27 cellular contexts compared by ENCODE assay signal in genomic region chr14:96817750-96818666, GRCh38. TPM values are rescaled to one million over a fixed set of nuclear protein-coding genes. Genes with fewer than 3 reads are reported as not detected.
DNase-seq lines count a peak whose midpoint lies in the region; ATAC-seq and TF ChIP-seq lines count a peak whose summit lies in the region.
"Had no signal": no experiment of that assay in that cellular context is flagged by ENCODE, and none has a peak within 500 bp of the region (broad histone marks: within the 10 kb centered on the region; RNA-seq: fewer than 3 reads in every experiment).

No MANE protein-coding gene starts in this region.

- no peak overlapping the region for H3K4me3 Mint-ChIP-seq in osteocyte (ENCODE audit: unreplicated experiment)
- H3K4me3 Mint-ChIP-seq: activated naive CD8-positive, alpha-beta T cell; CD14-positive monocyte; endodermal cell; GM23338 had no signal

- no peak overlapping the region for H2BK120ac ChIP-seq in mesenchymal stem cell (ENCODE audit: low read depth, low read length)

- ATAC-seq in GM18511 (IDR thresholded peaks at IDR 0.05; ENCODE audit: unreplicated experiment): peak; percentile 73
- ATAC-seq in GM21390 (IDR thresholded peaks at IDR 0.05; ENCODE audit: unreplicated experiment): peak; percentile 51
- ATAC-seq in HG03280 (IDR thresholded peaks at IDR 0.05; ENCODE audit: unreplicated experiment): no peak
- ATAC-seq: gastroesophageal sphincter, GM23338, psoas muscle had no signal

- no peak overlapping the region for H2AK5ac ChIP-seq in mesenchymal stem cell (ENCODE audit: low read length, severe bottlenecking)

- no peaks in the 10 kb centered on the region for H3K9me2 ChIP-seq in SK-N-SH

- peaks cover 27% of the 10 kb centered on the region for H3K79me1 ChIP-seq in mesenchymal stem cell (replicated peaks; ENCODE audit: low read length, poor library complexity, severe bottlenecking)

- no peak for DNase-seq in SK-N-SH
- no peak for DNase-seq in mesenchymal stem cell
- DNase-seq in osteocyte (ENCODE audit: extremely low spot score, unreplicated experiment): no peak
- no peak for DNase-seq in DMS 273 treated with DMSO at 0.1 percent for 48 hours (lab: John Stamatoyannopoulos, UW)
- DNase-seq: activated CD4-positive, alpha-beta T cell treated with anti-CD3 and anti-CD28 coated beads for 1 hour; activated effector memory CD4-positive, alpha-beta T cell treated with Interleukin-2 at 50 U/mL for 16 hours; activated T-cell treated with anti-CD3 and anti-CD28 coated beads for 4 hours; anterior cingulate cortex; endodermal cell; esophagus squamous epithelium; hippocampal formation; KBM-7; MG63; NCI-H2081; NCI-H345; NCI-H748 treated with DMSO at 0.1 percent for 48 hours; psoas muscle; stimulated activated naive CD4-positive, alpha-beta T cell; testis had no signal

- H3K79me2 ChIP-seq in SK-N-SH (ENCODE audit: insufficient read depth): peaks cover 94% of the 10 kb centered on the region

- 92% methylated on average over 5 of the region's 5 CpGs for WGBS in SK-N-SH (ENCODE audit: low lambda C conversion rate)
- 95% methylated on average over 4 of the region's 5 CpGs for WGBS in mesenchymal stem cell

- no peak overlapping the region for H3K23ac ChIP-seq in mesenchymal stem cell (ENCODE audit: low read length in 2 of 2)

- POLR2A ChIA-PET in SK-N-SH (lab: Yijun Ruan, JAX): no interaction called here

- no peak overlapping the region for H3K14ac ChIP-seq in mesenchymal stem cell (ENCODE audit: low read length in 2 of 2)

- H3K36me3 ChIP-seq in SK-N-SH (replicated peaks in 1 of 2; ENCODE audit: control insufficient read depth in 1 of 2, insufficient read depth in 2 of 2, low read length in 1 of 2) (no peaks in the 10 kb centered on the region), mesenchymal stem cell (ENCODE audit: control insufficient read depth in 1 of 2, insufficient read depth in 2 of 2, low read depth in 1 of 2, low read length in 2 of 2) (no peaks in the 10 kb centered on the region)
- H3K36me3 ChIP-seq: esophagus squamous epithelium, gastroesophageal sphincter had no signal

- H3K4me3 ChIP-seq in SK-N-SH (ENCODE audit: low read depth in 2 of 2, low read length in 1 of 2) (no peak overlapping the region), mesenchymal stem cell (ENCODE audit: insufficient read depth in 1 of 2, low read depth in 1 of 2, low read length in 2 of 2) (peak overlapping the region in 1 of 2 experiments; percentile 36)
- H3K4me3 ChIP-seq: esophagus squamous epithelium, gastroesophageal sphincter, GM23338, MG63, psoas muscle, SK-N-MC, testis had no signal

- H3K9ac ChIP-seq in SK-N-SH (no peak overlapping the region), mesenchymal stem cell (ENCODE audit: low read length) (no peak overlapping the region)

- no peak for TF ChIP-seq EP300 in SK-N-SH (IDR thresholded peaks at IDR 0.05; ENCODE audit: borderline replicate concordance in 1 of 2, low read depth in 1 of 2, low read length in 1 of 2)

- no peak overlapping the region for H2BK5ac ChIP-seq in mesenchymal stem cell (ENCODE audit: low read depth, low read length, poor library complexity, severe bottlenecking)

- H3K4me2 ChIP-seq in SK-N-SH: peak overlapping the region; percentile 41; the same call in 1 of the 2 replicates
- H3K4me2 ChIP-seq in mesenchymal stem cell (ENCODE audit: low read length, poor library complexity, severe bottlenecking): no peak overlapping the region
- H3K4me2 ChIP-seq: GM23338 had no signal

- H3K18ac ChIP-seq in mesenchymal stem cell (ENCODE audit: low read depth in 1 of 2, low read length in 2 of 2): peak overlapping the region; percentile 12 to 34

- no peak for TF ChIP-seq CTCF in SK-N-SH (IDR thresholded peaks at IDR 0.05)
- TF ChIP-seq CTCF in osteocyte (IDR thresholded peaks at IDR 0.05): no peak

- CTCF ChIA-PET in SK-N-SH (lab: Yijun Ruan, JAX): interaction anchor here (1.3 kb wide), 1 partner anchor 35 kb away, joined by 4 read pairs; no protein-coding TSS in a partner anchor

- no peaks in the 10 kb centered on the region for H3F3A ChIP-seq in SK-N-SH (replicated peaks; ENCODE audit: insufficient read depth)

- H3K27me3 Mint-ChIP-seq in osteocyte (ENCODE audit: unreplicated experiment): no peaks in the 10 kb centered on the region
- H3K27me3 Mint-ChIP-seq: activated naive CD8-positive, alpha-beta T cell had no signal

- H2AFZ ChIP-seq in SK-N-SH (ENCODE audit: low read depth): peak overlapping the region; percentile 62; the same call in 1 of the 2 replicates
- peak overlapping the region; percentile 27 for H2AFZ ChIP-seq in mesenchymal stem cell (ENCODE audit: low read depth, low read length)
- H2AFZ ChIP-seq: GM23338 had no signal

- peaks cover 2% of the 10 kb centered on the region for H3K36me3 Mint-ChIP-seq in osteocyte (ENCODE audit: unreplicated experiment)

- TF ChIP-seq RAD21 in SK-N-SH (IDR thresholded peaks at IDR 0.05; ENCODE audit: low read length): no peak

- peaks cover 6% of the 10 kb centered on the region for H3K4me1 Mint-ChIP-seq in osteocyte (ENCODE audit: unreplicated experiment)

- H3K4me1 ChIP-seq in SK-N-SH (ENCODE audit: control insufficient read depth in 1 of 2, insufficient read depth in 2 of 2, low read depth in 1 of 2, low read length in 1 of 2) (peaks cover 2 to 7% of the 10 kb centered on the region in 2 experiments; a peak in 2 of 4 replicates), mesenchymal stem cell (ENCODE audit: control insufficient read depth, insufficient read depth, low read depth, low read length) (no peaks in the 10 kb centered on the region)
- H3K4me1 ChIP-seq: gastroesophageal sphincter, psoas muscle, testis had no signal

- H2BK12ac ChIP-seq in mesenchymal stem cell (ENCODE audit: low read length in 2 of 2): no peak overlapping the region

- H3K9me3 ChIP-seq in SK-N-SH: no peaks in the 10 kb centered on the region
- no peaks in the 10 kb centered on the region for H3K9me3 ChIP-seq in mesenchymal stem cell (ENCODE audit: control insufficient read depth, low read length)
- H3K9me3 ChIP-seq: esophagus squamous epithelium, gastroesophageal sphincter, MG63, psoas muscle, testis had no signal

- H3K27ac ChIP-seq in SK-N-SH (ENCODE audit: low read depth in 2 of 2, low read length in 1 of 2) (no peak overlapping the region), mesenchymal stem cell (ENCODE audit: low read length, poor library complexity, severe bottlenecking) (no peak overlapping the region)
- H3K27ac ChIP-seq: esophagus squamous epithelium, gastroesophageal sphincter, psoas muscle, SK-N-MC, testis had no signal

- no peak overlapping the region for H4K91ac ChIP-seq in mesenchymal stem cell (ENCODE audit: low read length)

- no peak overlapping the region for H3K27ac Mint-ChIP-seq in osteocyte (ENCODE audit: unreplicated experiment)
- H3K27ac Mint-ChIP-seq: activated naive CD8-positive, alpha-beta T cell; endodermal cell; GM23338 had no signal

- no peaks in the 10 kb centered on the region for H3K9me3 Mint-ChIP-seq in osteocyte (ENCODE audit: unreplicated experiment)
- H3K9me3 Mint-ChIP-seq: endodermal cell, GM23338 had no signal

- H3K27me3 ChIP-seq in SK-N-SH (ENCODE audit: insufficient read depth) (no peaks in the 10 kb centered on the region), mesenchymal stem cell (ENCODE audit: control insufficient read depth in 1 of 2, insufficient read depth in 1 of 2, low read length in 2 of 2) (no peaks in the 10 kb centered on the region)
- H3K27me3 ChIP-seq: esophagus squamous epithelium, gastroesophageal sphincter, MG63, testis had no signal

- H4K20me1 ChIP-seq in SK-N-SH (ENCODE audit: insufficient read depth): no peaks in the 10 kb centered on the region; the same call in 1 of the 2 replicates

- no peak overlapping the region for H2BK15ac ChIP-seq in mesenchymal stem cell (ENCODE audit: low read depth, poor library complexity, severe bottlenecking)

- H4K8ac ChIP-seq in mesenchymal stem cell (ENCODE audit: low read length): no peak overlapping the region

- no peak overlapping the region for H3K4ac ChIP-seq in mesenchymal stem cell (ENCODE audit: low read depth in 1 of 2, low read length in 2 of 2)

TF ChIP-seq in SK-N-SH, 30 proteins besides CTCF, POLR2A, EP300 and RAD21 (continues in another document):
- TF ChIP-seq SIN3A (IDR thresholded peaks at IDR 0.05; ENCODE audit: borderline replicate concordance, low read depth, low read length): no peak
- no peak for TF ChIP-seq TCF12 (IDR thresholded peaks at IDR 0.05)
- no peak for TF ChIP-seq GATA2 (CRISPR knock-in tag; IDR thresholded peaks at IDR 0.05)
- no peak for TF ChIP-seq PBX3 (IDR thresholded peaks at IDR 0.05)
- no peak for TF ChIP-seq TAF1 (IDR thresholded peaks at IDR 0.05; ENCODE audit: borderline replicate concordance, low read depth, low read length)
- TF ChIP-seq TEAD4 (IDR thresholded peaks at IDR 0.05; ENCODE audit: borderline replicate concordance, insufficient read depth): no peak
- no peak for TF ChIP-seq RXRA (IDR thresholded peaks at IDR 0.05; ENCODE audit: borderline replicate concordance, low read depth)
- TF ChIP-seq FOXJ3 (CRISPR knock-in tag; IDR thresholded peaks at IDR 0.05): no peak
- no peak for TF ChIP-seq FOXM1 (IDR thresholded peaks at IDR 0.05; ENCODE audit: low read depth)
- no peak for TF ChIP-seq MEF2A (IDR thresholded peaks at IDR 0.05; ENCODE audit: borderline replicate concordance, low read depth)
- TF ChIP-seq RCOR1 (IDR thresholded peaks at IDR 0.05; ENCODE audit: low read length): no peak
- TF ChIP-seq, protein P1, sequence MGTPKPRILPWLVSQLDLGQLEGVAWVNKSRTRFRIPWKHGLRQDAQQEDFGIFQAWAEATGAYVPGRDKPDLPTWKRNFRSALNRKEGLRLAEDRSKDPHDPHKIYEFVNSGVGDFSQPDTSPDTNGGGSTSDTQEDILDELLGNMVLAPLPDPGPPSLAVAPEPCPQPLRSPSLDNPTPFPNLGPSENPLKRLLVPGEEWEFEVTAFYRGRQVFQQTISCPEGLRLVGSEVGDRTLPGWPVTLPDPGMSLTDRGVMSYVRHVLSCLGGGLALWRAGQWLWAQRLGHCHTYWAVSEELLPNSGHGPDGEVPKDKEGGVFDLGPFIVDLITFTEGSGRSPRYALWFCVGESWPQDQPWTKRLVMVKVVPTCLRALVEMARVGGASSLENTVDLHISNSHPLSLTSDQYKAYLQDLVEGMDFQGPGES (IDR thresholded peaks at IDR 0.05; ENCODE audit: low read depth, low read length): no peak

RNA-seq across cellular contexts. Expression of gene VRK1, which starts 20.8 kb away (rescaled TPM):
- 8.6 and 9.1 TPM in 2 replicates for polyA plus RNA-seq in SK-N-SH (2012; rRNA removed)
- 11.5 and 15.9 TPM in 2 replicates for polyA plus RNA-seq in SK-N-SH (2012; cell fraction: cytosol; rRNA removed)
- polyA plus RNA-seq in SK-N-SH (2012; cell fraction: nucleus; rRNA removed): 3.9 and 6.4 TPM in 2 replicates
- polyA plus RNA-seq in mesenchymal stem cell (2013, experiment 1 of 2): 7.0 TPM
- polyA plus RNA-seq in mesenchymal stem cell (2013, experiment 2 of 2): 6.9 TPM
- 10.6 and 12.8 TPM in 2 replicates for total RNA-seq in osteocyte
